ENCODE assay signal across 1 cellular context in genomic region chr2:96305091-96305978, GRCh38.
TF ChIP-seq lines count a peak whose summit lies in the region.

Gene SNRNP200, minus strand, starts transcription at chr2:96305546. Its CDS starts 109 bp downstream, at chr2:96305437.

TF ChIP-seq in GM12878, 131 proteins besides CTCF, POLR2A, EP300 and RAD21 (continued from another document and continues in another):
- TF ChIP-seq ZBTB4 (CRISPR knock-in tag; IDR thresholded peaks at IDR 0.05) = no peak
- TF ChIP-seq RFX5 (IDR thresholded peaks at IDR 0.05; ENCODE audit: low read depth, low read length) = no peak
- TF ChIP-seq IRF3 (IDR thresholded peaks at IDR 0.05) = peak; percentile 41; the same call in 1 of the 2 replicates
- peak; percentile 61 for TF ChIP-seq HDGF (IDR thresholded peaks at IDR 0.05)
- TF ChIP-seq NFYA (IDR thresholded peaks at IDR 0.05; ENCODE audit: borderline replicate concordance, low read depth, low read length) = no peak
- no peak for TF ChIP-seq MEF2A (IDR thresholded peaks at IDR 0.05; ENCODE audit: insufficient read depth, low read depth, low read length)
- TF ChIP-seq PBX3 (IDR thresholded peaks at IDR 0.05; ENCODE audit: insufficient replicate concordance, low read depth, low read length) = peak; percentile 54
- TF ChIP-seq RB1 (IDR thresholded peaks at IDR 0.05; ENCODE audit: borderline replicate concordance) = peak; percentile 92; the same call in 1 of the 2 replicates
- peak; percentile 38; the same call in 1 of the 2 replicates for TF ChIP-seq BCL11A (IDR thresholded peaks at IDR 0.05; ENCODE audit: low read depth, low read length)
- no peak for TF ChIP-seq EZH2 (IDR thresholded peaks at IDR 0.05; ENCODE audit: borderline replicate concordance, control insufficient read depth, low read depth, low read length)
- TF ChIP-seq TCF7 (IDR thresholded peaks at IDR 0.05; ENCODE audit: borderline replicate concordance) = no peak
- TF ChIP-seq NR2C2 (IDR thresholded peaks at IDR 0.05; ENCODE audit: borderline replicate concordance, control insufficient read depth, insufficient read length, low read depth) = peak; percentile 71
- TF ChIP-seq CREB1 (IDR thresholded peaks at IDR 0.05; ENCODE audit: low read depth) = peak; percentile 88
- TF ChIP-seq E2F4 (IDR thresholded peaks at IDR 0.05; ENCODE audit: low read depth, low read length) = no peak
- no peak for TF ChIP-seq BRCA1 (IDR thresholded peaks at IDR 0.05; ENCODE audit: low read depth, low read length)
- TF ChIP-seq PAX5 (IDR thresholded peaks at IDR 0.05; ENCODE audit: borderline replicate concordance, low read depth, low read length) = peak; percentile 34; the same call in 1 of the 2 replicates
- TF ChIP-seq FOXM1 (IDR thresholded peaks at IDR 0.05; ENCODE audit: low read depth, low read length) = peak; percentile 23; the same call in 1 of the 2 replicates
- no peak for TF ChIP-seq NFXL1 (IDR thresholded peaks at IDR 0.05; ENCODE audit: borderline replicate concordance)
- peak; percentile 4 for TF ChIP-seq RELA (IDR thresholded peaks at IDR 0.05; ENCODE audit: borderline replicate concordance, partially characterized antibody)
- no peak for TF ChIP-seq CBX3 (IDR thresholded peaks at IDR 0.05; ENCODE audit: borderline replicate concordance, low read depth)
- no peak for TF ChIP-seq ZNF592 (IDR thresholded peaks at IDR 0.05)
- TF ChIP-seq ZBED1 (IDR thresholded peaks at IDR 0.05; ENCODE audit: borderline replicate concordance) = peak; percentile 79; the same call in 1 of the 2 replicates
- TF ChIP-seq CEBPB (IDR thresholded peaks at IDR 0.05; ENCODE audit: borderline replicate concordance in 1 of 2, low read depth in 2 of 2, low read length in 2 of 2) = no peak
- TF ChIP-seq IKZF1 (conservative IDR thresholded peaks at IDR 0.05) = peak; percentile 95
- TF ChIP-seq TCF12 (IDR thresholded peaks at IDR 0.05; ENCODE audit: low read depth, low read length) = 0 out of 2 replicates have a peak, but pooled peaks have one; percentile 52
- no peak for TF ChIP-seq ATF3 (IDR thresholded peaks at IDR 0.05; ENCODE audit: borderline replicate concordance, extremely low read depth, low read depth, low read length)
- TF ChIP-seq CHD4 (IDR thresholded peaks at IDR 0.05) = no peak
- TF ChIP-seq NKRF (conservative IDR thresholded peaks at IDR 0.05) = peak; percentile 71
- TF ChIP-seq IRF4 (IDR thresholded peaks at IDR 0.05; ENCODE audit: low read depth, low read length) = no peak
- TF ChIP-seq E4F1 (IDR thresholded peaks at IDR 0.05; ENCODE audit: borderline replicate concordance, partially characterized antibody) = peak; percentile 51
- no peak for TF ChIP-seq CBX5 (IDR thresholded peaks at IDR 0.05; ENCODE audit: low read depth)
- TF ChIP-seq KDM1A (IDR thresholded peaks at IDR 0.05; ENCODE audit: borderline replicate concordance) = no peak
- peak; percentile 60; the same call in 1 of the 2 replicates for TF ChIP-seq GATAD2B (conservative IDR thresholded peaks at IDR 0.05; ENCODE audit: low read depth)
- TF ChIP-seq YBX1 (IDR thresholded peaks at IDR 0.05) = no peak
- no peak; the same call in 1 of the 2 replicates for TF ChIP-seq TAF1 (IDR thresholded peaks at IDR 0.05; ENCODE audit: borderline replicate concordance, low read depth, low read length)
- TF ChIP-seq NFIC (IDR thresholded peaks at IDR 0.05; ENCODE audit: low read depth, low read length) = peak; percentile 51; the same call in 1 of the 2 replicates
- no peak for TF ChIP-seq CHD1 (IDR thresholded peaks at IDR 0.05; ENCODE audit: low read depth, low read length)
- TF ChIP-seq EGR1 (IDR thresholded peaks at IDR 0.05; ENCODE audit: borderline replicate concordance in 1 of 2, low read depth in 2 of 2, low read length in 2 of 2) = peak; percentile 63 to 70; a peak in 2 of 3 replicates
- TF ChIP-seq POLR2AphosphoS2 (IDR thresholded peaks at IDR 0.05; ENCODE audit: low read depth, low read length) = peak; percentile 97
- peak; percentile 44 for TF ChIP-seq SMAD1 (IDR thresholded peaks at IDR 0.05; ENCODE audit: low read depth, partially characterized antibody)
- no peak for TF ChIP-seq WRNIP1 (IDR thresholded peaks at IDR 0.05; ENCODE audit: borderline replicate concordance, low read depth, low read length)
- no peak for TF ChIP-seq PAX8 (IDR thresholded peaks at IDR 0.05)
- no peak for TF ChIP-seq REST (IDR thresholded peaks at IDR 0.05; ENCODE audit: low read depth, low read length)
